In the genomic region with DNA sequence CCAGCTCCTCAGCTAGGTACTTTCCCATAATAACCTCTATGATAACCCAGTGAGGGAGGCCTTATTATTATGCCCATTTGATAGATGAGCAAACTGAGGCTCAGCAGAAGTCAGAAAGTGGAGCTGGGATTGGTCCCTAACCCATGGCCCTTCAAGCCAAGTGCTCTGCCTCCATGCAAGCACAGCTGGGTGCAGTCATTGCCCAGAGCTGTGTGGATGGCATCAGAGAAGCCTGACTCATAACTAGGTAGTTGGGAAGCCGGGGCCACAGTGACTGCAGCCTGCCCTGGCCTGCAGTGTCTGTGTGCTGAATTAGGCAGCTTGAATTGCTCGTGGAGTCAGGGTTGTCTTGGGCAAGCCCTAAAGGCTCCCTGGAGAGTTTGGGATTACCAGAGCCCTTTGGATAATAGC, we compare ENCODE assay signal across 1 cellular context.
TF ChIP-seq lines count a peak whose summit lies in the region.

No MANE protein-coding gene starts in this region.

TF ChIP-seq in K562, 482 proteins besides CTCF, POLR2A, EP300 and RAD21 (continued from another document):
- TF ChIP-seq FOXO4 (CRISPR knock-in tag; IDR thresholded peaks at IDR 0.05), result no peak
- TF ChIP-seq ZNF140 (CRISPR knock-in tag; IDR thresholded peaks at IDR 0.05), result no peak
- TF ChIP-seq KDM1A (IDR thresholded peaks at IDR 0.05), result peak; percentile 82 to 91
- peak in 1 of 2 experiments; percentile 43; a peak in 1 of 4 replicates for TF ChIP-seq RCOR1 (IDR thresholded peaks at IDR 0.05; ENCODE audit: borderline replicate concordance in 1 of 2, low read depth in 2 of 2, low read length in 2 of 2)
- TF ChIP-seq PHF20 (IDR thresholded peaks at IDR 0.05; ENCODE audit: partially characterized antibody), result peak; percentile 56
- TF ChIP-seq CBFA2T2 (conservative IDR thresholded peaks at IDR 0.05), result no peak
- TF ChIP-seq NR1H2 (CRISPR knock-in tag; IDR thresholded peaks at IDR 0.05), result no peak
- no peak for TF ChIP-seq PBX2 (CRISPR knock-in tag; IDR thresholded peaks at IDR 0.05; ENCODE audit: low read depth)
- TF ChIP-seq PBX2 (tag; conservative IDR thresholded peaks at IDR 0.05; ENCODE audit: low read depth), result no peak
- no peak for TF ChIP-seq ZNF311 (CRISPR knock-in tag; IDR thresholded peaks at IDR 0.05)
- TF ChIP-seq, protein P1, sequence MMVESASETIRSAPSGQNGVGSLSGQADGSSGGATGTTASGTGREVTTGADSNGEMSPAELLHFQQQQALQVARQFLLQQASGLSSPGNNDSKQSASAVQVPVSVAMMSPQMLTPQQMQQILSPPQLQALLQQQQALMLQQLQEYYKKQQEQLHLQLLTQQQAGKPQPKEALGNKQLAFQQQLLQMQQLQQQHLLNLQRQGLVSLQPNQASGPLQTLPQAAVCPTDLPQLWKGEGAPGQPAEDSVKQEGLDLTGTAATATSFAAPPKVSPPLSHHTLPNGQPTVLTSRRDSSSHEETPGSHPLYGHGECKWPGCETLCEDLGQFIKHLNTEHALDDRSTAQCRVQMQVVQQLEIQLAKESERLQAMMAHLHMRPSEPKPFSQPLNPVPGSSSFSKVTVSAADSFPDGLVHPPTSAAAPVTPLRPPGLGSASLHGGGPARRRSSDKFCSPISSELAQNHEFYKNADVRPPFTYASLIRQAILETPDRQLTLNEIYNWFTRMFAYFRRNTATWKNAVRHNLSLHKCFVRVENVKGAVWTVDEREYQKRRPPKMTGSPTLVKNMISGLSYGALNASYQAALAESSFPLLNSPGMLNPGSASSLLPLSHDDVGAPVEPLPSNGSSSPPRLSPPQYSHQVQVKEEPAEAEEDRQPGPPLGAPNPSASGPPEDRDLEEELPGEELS (CRISPR knock-in tag; IDR thresholded peaks at IDR 0.05; ENCODE audit: borderline replicate concordance), result no peak
